In genomic region chr5:56896761-56897160, GRCh38 we compare ENCODE assay signal across 27 cellular contexts.
"Had no signal": no experiment of that assay in that cellular context is flagged by ENCODE, and none has a peak within 500 bp of the region (broad histone marks: within the 10 kb centered on the region; RNA-seq: fewer than 3 reads in every experiment).

No MANE protein-coding gene starts in this region.

- H3K9me3 Mint-ChIP-seq: activated CD8-positive, alpha-beta T cell treated with anti-CD3 and anti-CD28 coated beads for 36 hours; activated T-cell treated with anti-CD3 and anti-CD28 coated beads, Interleukin-2, amount 50 U/mL, for 72 hours; activated T-helper 2 cell treated with anti-CD3 and anti-CD28 coated beads, Interferon-gamma antibody, Interleukin-2, Interleukin-4, amounts not matched to agents 10 μg/mL and 5 μg/mL and 100 μg/mL, durations not matched to agents 14 hours and 24 hours and 36 hours; T-cell had no signal

- H3K27me3 Mint-ChIP-seq: activated CD8-positive, alpha-beta T cell treated with anti-CD3 and anti-CD28 coated beads for 36 hours; activated naive CD8-positive, alpha-beta T cell; T-cell had no signal

- H3K4me3 ChIP-seq: adrenal gland, breast epithelium, SK-N-MC had no signal

- H3K9me3 ChIP-seq: adrenal gland, breast epithelium had no signal

- ATAC-seq: activated CD4-positive, CD25-positive, alpha-beta regulatory T cell treated with anti-CD3 and anti-CD28 coated beads, Interleukin-2, amount 50 U/mL, for 24 hours; activated CD8-positive, alpha-beta T cell treated with anti-CD3 and anti-CD28 coated beads for 36 hours; activated T-cell treated with anti-CD3 and anti-CD28 coated beads, Interleukin-2, amount 50 U/mL, for 72 hours; Panc1; Right ventricle myocardium inferior; T-cell had no signal

- H3K36me3 ChIP-seq: breast epithelium had no signal

- H3K27ac ChIP-seq: adrenal gland, breast epithelium, SK-N-MC, VCaP had no signal

- H3K27ac Mint-ChIP-seq: activated CD8-positive, alpha-beta T cell treated with anti-CD3 and anti-CD28 coated beads for 36 hours; activated naive CD8-positive, alpha-beta T cell; activated T-cell treated with anti-CD3 and anti-CD28 coated beads, Interleukin-2, amount 50 U/mL, for 72 hours; activated T-helper 2 cell treated with anti-CD3 and anti-CD28 coated beads, Interferon-gamma antibody, Interleukin-2, Interleukin-4, amounts not matched to agents 10 μg/mL and 5 μg/mL and 100 μg/mL, durations not matched to agents 14 hours and 24 hours and 36 hours; T-cell had no signal

- DNase-seq: activated CD4-positive, alpha-beta T cell treated with anti-CD3 and anti-CD28 coated beads for 4 hours; activated CD8-positive, alpha-beta memory T cell treated with anti-CD3 and anti-CD28 coated beads, Interleukin-2, amount 50 U/mL, for 4 hours; activated CD8-positive, alpha-beta T cell treated with anti-CD3 and anti-CD28 coated beads for 36 hours; activated gamma-delta T cell treated with Interleukin-2 at 50 U/mL for 16 hours; activated T-cell treated with anti-CD3 and anti-CD28 coated beads, Interleukin-2, amount 50 U/mL, for 72 hours; adrenal gland; aorta; caudate nucleus; Kasumi-1; NCI-H1105 treated with DMSO at 0.1 percent for 48 hours; NCI-H1436 treated with DMSO at 0.1 percent for 48 hours; NCI-H187; NCI-H2081; NCI-H510A treated with DMSO at 0.1 percent for 48 hours; NCI-H69; NK-92 treated with Interleukin-12 subunit alpha and Interleukin-12 subunit beta, amount 100 ng/mL, for 24 hours; OCI-M1; RPMI8226; T-cell had no signal

- H3K4me3 Mint-ChIP-seq: activated CD8-positive, alpha-beta T cell treated with anti-CD3 and anti-CD28 coated beads for 36 hours; activated naive CD8-positive, alpha-beta T cell; activated T-cell treated with anti-CD3 and anti-CD28 coated beads, Interleukin-2, amount 50 U/mL, for 72 hours; T-cell had no signal

- H3K27me3 ChIP-seq: adrenal gland, breast epithelium had no signal

- H3K4me1 ChIP-seq: breast epithelium had no signal
